30 cellular contexts compared by ENCODE assay signal in the genomic region with DNA sequence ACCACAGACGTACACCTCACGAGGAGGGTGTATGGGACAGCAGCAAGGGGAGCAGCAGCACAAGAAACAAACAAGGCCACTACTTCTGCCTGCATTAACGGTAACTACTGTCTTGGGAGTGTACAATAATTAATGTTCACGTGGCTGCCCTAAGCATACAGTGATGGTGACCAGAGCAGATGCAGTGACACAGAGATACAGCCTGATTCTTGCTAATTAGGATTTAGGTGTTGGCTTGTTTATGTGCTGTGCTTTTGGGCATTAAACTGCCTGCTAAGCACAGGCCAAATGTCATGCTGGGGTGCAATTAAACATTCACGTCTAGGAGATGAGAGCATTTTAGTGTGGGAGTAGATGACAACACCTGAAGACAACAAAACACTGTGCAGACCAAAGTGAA. TPM values are rescaled to one million over a fixed set of nuclear protein-coding genes. Genes with fewer than 3 reads are reported as not detected.
"Had no signal": no experiment of that assay in that cellular context is flagged by ENCODE, and none has a peak within 500 bp of the region (broad histone marks: within the 10 kb centered on the region; RNA-seq: fewer than 3 reads in every experiment).

No MANE protein-coding gene starts in this region.

- H3K4me3 Mint-ChIP-seq: activated CD4-positive, alpha-beta T cell treated with anti-CD3 and anti-CD28 coated beads, Interleukin-2, amount 10 ng/mL, durations not matched to agents 24 days and 14 days; activated CD8-positive, alpha-beta T cell treated with anti-CD3 and anti-CD28 coated beads for 36 hours; activated naive CD4-positive, alpha-beta T cell treated with anti-CD3 and anti-CD28 coated beads, Interleukin-2, amount 50 U/mL, for 24 hours; activated naive CD8-positive, alpha-beta T cell treated with anti-CD3 and anti-CD28 coated beads, Interleukin-2, amount 10 ng/mL, durations not matched to agents 7 days and 5 days; T-helper 2 cell treated with Interferon-gamma antibody and Interleukin-4, amounts not matched to agents 5 μg/mL and 100 μg/mL, for 36 hours had no signal

- H3K4me3 ChIP-seq: ascending aorta, cardiac muscle cell, MG63, Peyer's patch, SJSA1 had no signal

- ATAC-seq: activated CD8-positive, alpha-beta T cell treated with anti-CD3 and anti-CD28 coated beads for 36 hours had no signal

- H3K27me3 ChIP-seq: ascending aorta, cardiac muscle cell, MG63, Peyer's patch, SJSA1 had no signal

- H3K4me1 ChIP-seq: ascending aorta, Peyer's patch, SJSA1 had no signal

- H3K27ac Mint-ChIP-seq: activated CD4-positive, alpha-beta T cell treated with anti-CD3 and anti-CD28 coated beads, Interleukin-2, amount 10 ng/mL, durations not matched to agents 24 days and 14 days; activated CD8-positive, alpha-beta T cell treated with anti-CD3 and anti-CD28 coated beads for 36 hours; activated naive CD4-positive, alpha-beta T cell treated with anti-CD3 and anti-CD28 coated beads, Interleukin-2, amount 50 U/mL, for 24 hours; activated naive CD8-positive, alpha-beta T cell treated with anti-CD3 and anti-CD28 coated beads, Interleukin-2, amount 10 ng/mL, durations not matched to agents 7 days and 5 days; activated T-helper 2 cell treated with anti-CD3 and anti-CD28 coated beads, Interferon-gamma antibody, Interleukin-2, Interleukin-4, amounts not matched to agents 10 μg/mL and 5 μg/mL and 100 μg/mL, durations not matched to agents 14 hours and 24 hours and 36 hours; T-helper 2 cell treated with Interferon-gamma antibody and Interleukin-4, amounts not matched to agents 5 μg/mL and 100 μg/mL, for 36 hours had no signal

- DNase-seq: activated CD4-positive, alpha-beta T cell treated with anti-CD3 and anti-CD28 coated beads, Interleukin-2, amount 10 ng/mL, durations not matched to agents 24 days and 14 days; activated CD4-positive, alpha-beta T cell treated with anti-CD3 and anti-CD28 coated beads, Interleukin-2, amount 50 U/mL, for 4 hours; activated CD8-positive, alpha-beta T cell treated with anti-CD3 and anti-CD28 coated beads for 36 hours; activated gamma-delta T cell; activated naive CD4-positive, alpha-beta T cell treated with Interleukin-2 at 50 U/mL for 16 hours; activated naive CD8-positive, alpha-beta T cell treated with anti-CD3 and anti-CD28 coated beads, Interleukin-2, amount 10 ng/mL, durations not matched to agents 7 days and 5 days; activated T-cell treated with anti-CD3 and anti-CD28 coated beads, Interleukin-2, amount 50 U/mL, for 1 hour; amygdala; Kasumi-1; MG63; NCI-H1048; NCI-H1105 treated with DMSO at 0.1 percent for 48 hours; NCI-H1436; NCI-H1694; NCI-H1930; NCI-H2081 treated with DMSO at 0.1 percent for 48 hours; NCI-H226; NCI-H446 treated with DMSO at 0.1 percent for 48 hours; NCI-H524; Peyer's patch; RPMI8226; SHP77 treated with DMSO at 0.1 percent for 48 hours; SW 1271 had no signal

- H3K4me1 Mint-ChIP-seq: activated CD4-positive, alpha-beta T cell treated with anti-CD3 and anti-CD28 coated beads, Interleukin-2, amount 10 ng/mL, durations not matched to agents 24 days and 14 days; activated naive CD4-positive, alpha-beta T cell treated with anti-CD3 and anti-CD28 coated beads, Interleukin-2, amount 50 U/mL, for 24 hours; activated naive CD8-positive, alpha-beta T cell treated with anti-CD3 and anti-CD28 coated beads, Interleukin-2, amount 10 ng/mL, durations not matched to agents 7 days and 5 days had no signal

- H3K27ac ChIP-seq: ascending aorta, cardiac muscle cell, Peyer's patch, SJSA1 had no signal

- H3K27me3 Mint-ChIP-seq: activated CD4-positive, alpha-beta T cell treated with anti-CD3 and anti-CD28 coated beads, Interleukin-2, amount 10 ng/mL, durations not matched to agents 24 days and 14 days; activated CD8-positive, alpha-beta T cell treated with anti-CD3 and anti-CD28 coated beads for 36 hours; activated naive CD4-positive, alpha-beta T cell treated with anti-CD3 and anti-CD28 coated beads, Interleukin-2, amount 50 U/mL, for 24 hours; activated naive CD8-positive, alpha-beta T cell treated with anti-CD3 and anti-CD28 coated beads, Interleukin-2, amount 10 ng/mL, durations not matched to agents 7 days and 5 days had no signal

- FAIRE-seq: TTC549 had no signal

RNA-seq across cellular contexts. Expression of a gene that starts 18.3 kb away (rescaled TPM):
- total RNA-seq: ascending aorta had no signal
